In genomic region chr16:86863609-86864008, GRCh38 we compare ENCODE assay signal across 2 cellular contexts.
A peak's percentile ranks its signal among the peaks of the same experiment; 100 is the strongest.
TF ChIP-seq lines count a peak whose summit lies in the region.

No MANE protein-coding gene starts in this region.

TF ChIP-seq in IMR-90, 13 proteins besides CTCF, POLR2A, EP300 and RAD21:
- TF ChIP-seq MAFK (IDR thresholded peaks at IDR 0.05; ENCODE audit: low read depth, low read length) = no peak
- TF ChIP-seq NFE2L2 (IDR thresholded peaks at IDR 0.05; ENCODE audit: low read depth, low read length) = no peak
- TF ChIP-seq MXI1 (IDR thresholded peaks at IDR 0.05; ENCODE audit: borderline replicate concordance, low read depth, low read length) = no peak
- TF ChIP-seq USF2 (IDR thresholded peaks at IDR 0.05; ENCODE audit: low read depth, low read length) = no peak
- TF ChIP-seq SMC3 (IDR thresholded peaks at IDR 0.05; ENCODE audit: low read depth, low read length) = no peak
- TF ChIP-seq RCOR1 (IDR thresholded peaks at IDR 0.05; ENCODE audit: insufficient replicate concordance, low read length) = no peak
- TF ChIP-seq BHLHE40 (IDR thresholded peaks at IDR 0.05; ENCODE audit: low read depth, low read length) = no peak
- TF ChIP-seq CEBPB (IDR thresholded peaks at IDR 0.05; ENCODE audit: low read depth, low read length) = no peak
- TF ChIP-seq FOS (IDR thresholded peaks at IDR 0.05; ENCODE audit: low read depth, low read length) = no peak
- TF ChIP-seq MAZ (IDR thresholded peaks at IDR 0.05; ENCODE audit: borderline replicate concordance, low read depth, low read length) = no peak
- TF ChIP-seq CHD1 (IDR thresholded peaks at IDR 0.05; ENCODE audit: low read depth, low read length) = no peak
- no peak for TF ChIP-seq RFX5 (IDR thresholded peaks at IDR 0.05; ENCODE audit: low read depth, low read length)
- no peak for TF ChIP-seq ELK1 (IDR thresholded peaks at IDR 0.05; ENCODE audit: borderline replicate concordance, low read depth, low read length)

TF ChIP-seq in K562, 482 proteins besides CTCF, POLR2A, EP300 and RAD21:
- TF ChIP-seq MYBL2 (IDR thresholded peaks at IDR 0.05; ENCODE audit: low read depth) (no peak), MYBL2 (CRISPR knock-in tag; IDR thresholded peaks at IDR 0.05; ENCODE audit: borderline replicate concordance) (no peak), ZNF395 (CRISPR knock-in tag; IDR thresholded peaks at IDR 0.05) (no peak), CXXC5 (CRISPR knock-in tag; IDR thresholded peaks at IDR 0.05) (no peak), ZNF263 (CRISPR knock-in tag; IDR thresholded peaks at IDR 0.05; ENCODE audit: borderline replicate concordance) (0 out of 2 replicates have a peak, but pooled peaks have one; percentile 40), HNRNPK (IDR thresholded peaks at IDR 0.05; ENCODE audit: low read depth, low read length, poor library complexity, severe bottlenecking) (no peak)
